1 cellular context compared by ENCODE assay signal in genomic region chr19:46787331-46788100, GRCh38.
TF ChIP-seq lines count a peak whose summit lies in the region.

No MANE protein-coding gene starts in this region.

TF ChIP-seq in HEK293, 187 proteins besides CTCF, POLR2A, EP300 and RAD21 (continued from another document and continues in another):
- TF ChIP-seq TSHZ1 (tag by site-specific recombination; IDR thresholded peaks at IDR 0.05; ENCODE audit: borderline replicate concordance) (no peak), PRDM1 (tag by site-specific recombination; IDR thresholded peaks at IDR 0.05) (no peak), ZNF600 (tag by site-specific recombination; IDR thresholded peaks at IDR 0.05) (peak; percentile 86), ZNF114 (tag by site-specific recombination; IDR thresholded peaks at IDR 0.05) (no peak), ZNF354C (tag by site-specific recombination; IDR thresholded peaks at IDR 0.05; ENCODE audit: borderline replicate concordance, low read depth) (no peak), KLF16 (tag by site-specific recombination; IDR thresholded peaks at IDR 0.05) (peak; percentile 82), ZIC2 (tag by site-specific recombination; IDR thresholded peaks at IDR 0.05) (peak; percentile 17; the same call in 1 of the 2 replicates), ZNF645 (tag by site-specific recombination; IDR thresholded peaks at IDR 0.05) (peak; percentile 62), WT1 (tag by site-specific recombination; IDR thresholded peaks at IDR 0.05) (no peak; the same call in 1 of the 2 replicates), ZNF398 (tag by site-specific recombination; IDR thresholded peaks at IDR 0.05) (peak; percentile 73), ZNF426 (tag by site-specific recombination; IDR thresholded peaks at IDR 0.05) (no peak), KLF8 (tag by site-specific recombination; IDR thresholded peaks at IDR 0.05) (peak; percentile 49), ZBTB11 (tag by site-specific recombination; conservative IDR thresholded peaks at IDR 0.05; ENCODE audit: low read depth) (peak; percentile 39; the same call in 1 of the 2 replicates), ZNF302 (tag by site-specific recombination; IDR thresholded peaks at IDR 0.05; ENCODE audit: low read depth) (no peak), SP2 (tag by site-specific recombination; IDR thresholded peaks at IDR 0.05) (peak; percentile 90), ZNF341 (tag by site-specific recombination; IDR thresholded peaks at IDR 0.05; ENCODE audit: low read depth) (peak; percentile 82), GLI4 (tag by site-specific recombination; IDR thresholded peaks at IDR 0.05) (no peak), ZBTB17 (tag by site-specific recombination; IDR thresholded peaks at IDR 0.05) (peak; percentile 97), INSM2 (tag by site-specific recombination; IDR thresholded peaks at IDR 0.05) (0 out of 2 replicates have a peak, but pooled peaks have one; percentile 33), ZEB2 (tag by site-specific recombination; IDR thresholded peaks at IDR 0.05) (no peak; the same call in 1 of the 2 replicates), ZFHX2 (tag by site-specific recombination; conservative IDR thresholded peaks at IDR 0.05) (peak; percentile 87), ZSCAN5A (tag by site-specific recombination; IDR thresholded peaks at IDR 0.05) (no peak), ZNF18 (tag by site-specific recombination; IDR thresholded peaks at IDR 0.05) (no peak), ZNF266 (tag by site-specific recombination; IDR thresholded peaks at IDR 0.05; ENCODE audit: low read depth) (0 out of 2 replicates have a peak, but pooled peaks have one; percentile 20), OSR2 (tag by site-specific recombination; IDR thresholded peaks at IDR 0.05) (peak; percentile 48; the same call in 1 of the 2 replicates), ZNF394 (tag by site-specific recombination; IDR thresholded peaks at IDR 0.05; ENCODE audit: borderline replicate concordance) (peak; percentile 13; the same call in 1 of the 2 replicates), YY2 (tag by site-specific recombination; IDR thresholded peaks at IDR 0.05) (peak; percentile 80), REPIN1 (tag by site-specific recombination; IDR thresholded peaks at IDR 0.05; ENCODE audit: low read depth) (no peak), EGR2 (tag by site-specific recombination; IDR thresholded peaks at IDR 0.05; ENCODE audit: low read depth) (peak; percentile 73), ZBTB20 (tag by site-specific recombination; IDR thresholded peaks at IDR 0.05) (peak; percentile 90), ZSCAN4 (tag by site-specific recombination; IDR thresholded peaks at IDR 0.05) (no peak), GLIS1 (tag by site-specific recombination; IDR thresholded peaks at IDR 0.05) (peak; percentile 99), SP3 (tag by site-specific recombination; IDR thresholded peaks at IDR 0.05) (peak; percentile 48), ZNF335 (tag by site-specific recombination; conservative IDR thresholded peaks at IDR 0.05) (no peak), BCL11A (tag by site-specific recombination; IDR thresholded peaks at IDR 0.05; ENCODE audit: low read depth) (0 out of 2 replicates have a peak, but pooled peaks have one; percentile 20), IKZF3 (tag by site-specific recombination; IDR thresholded peaks at IDR 0.05) (peak; percentile 97), ZNF148 (tag by site-specific recombination; IDR thresholded peaks at IDR 0.05; ENCODE audit: borderline replicate concordance) (no peak), ZNF580 (tag by site-specific recombination; IDR thresholded peaks at IDR 0.05) (no peak), ZNF202 (tag by site-specific recombination; IDR thresholded peaks at IDR 0.05; ENCODE audit: borderline replicate concordance) (no peak)
